ENCODE assay signal across 10 cellular contexts in the genomic region with DNA sequence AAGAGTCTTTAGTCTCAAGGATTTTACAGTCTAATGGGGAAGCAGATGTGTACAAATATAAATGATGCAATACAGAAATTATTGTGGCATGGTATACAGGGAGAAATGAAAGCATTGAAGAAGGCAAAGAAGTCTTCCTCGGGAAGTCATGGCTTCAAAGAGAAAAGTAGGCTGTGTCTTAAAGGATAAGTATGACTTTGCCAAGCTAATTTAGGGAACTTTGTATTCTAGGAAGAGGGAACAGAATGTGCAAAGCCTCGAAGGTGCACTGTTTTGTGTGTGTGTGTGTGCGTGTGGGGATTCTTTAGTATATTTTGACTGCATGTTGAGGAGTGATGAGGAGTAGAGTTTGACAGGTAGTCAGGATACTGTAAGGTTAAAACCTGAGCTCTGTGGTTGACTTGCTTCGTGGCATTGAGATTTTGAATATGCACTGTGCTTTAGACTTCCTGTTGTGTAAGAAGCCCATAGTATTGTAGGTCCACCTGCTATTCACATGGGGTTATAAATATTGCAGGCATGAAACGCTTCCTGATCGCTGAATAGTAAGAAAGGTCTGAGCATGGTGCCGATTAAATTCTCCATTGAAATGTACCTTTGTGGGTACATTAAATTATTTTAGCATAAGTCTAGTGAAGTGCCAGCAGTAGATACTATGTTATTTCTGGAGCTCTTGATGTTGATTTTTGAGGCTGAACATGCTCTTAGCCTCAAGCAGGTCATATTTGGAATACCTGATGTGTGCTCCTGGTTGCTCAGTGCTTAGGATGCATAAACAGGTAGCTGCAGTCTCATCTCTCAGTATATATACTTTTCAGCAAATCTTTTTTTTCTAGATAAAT. TPM values are rescaled to one million over a fixed set of nuclear protein-coding genes. Genes with fewer than 3 reads are reported as not detected.
DNase-seq lines count a peak whose midpoint lies in the region; ATAC-seq and TF ChIP-seq lines count a peak whose summit lies in the region.
"Had no signal": no experiment of that assay in that cellular context is flagged by ENCODE, and none has a peak within 500 bp of the region (broad histone marks: within the 10 kb centered on the region; RNA-seq: fewer than 3 reads in every experiment).

No MANE protein-coding gene starts in this region.

- H3K4me3 ChIP-seq in CD8-positive, alpha-beta memory T cell (ENCODE audit: low read length): peak overlapping the region; percentile 40
- H3K4me3 ChIP-seq in mucosa of descending colon: no peak overlapping the region

- no peaks in the 10 kb centered on the region for H3K36me3 ChIP-seq in CD8-positive, alpha-beta memory T cell (ENCODE audit: insufficient read depth, low read length)
- H3K36me3 ChIP-seq in mucosa of descending colon (ENCODE audit: low read depth): no peaks in the 10 kb centered on the region

- no peaks in the 10 kb centered on the region for H3K9me3 ChIP-seq in CD8-positive, alpha-beta memory T cell (ENCODE audit: low read length)
- no peaks in the 10 kb centered on the region for H3K9me3 ChIP-seq in T-helper 17 cell (ENCODE audit: control insufficient read depth, low read length, poor library complexity, severe bottlenecking)
- no peaks in the 10 kb centered on the region for H3K9me3 ChIP-seq in mucosa of descending colon

- peak in 2 of 5 donors; percentile 56 to 71 for DNase-seq in CD8-positive, alpha-beta memory T cell
- DNase-seq in T-helper 17 cell: no peak
- DNase-seq in mucosa of descending colon: no peak
- DNase-seq in middle frontal gyrus (ENCODE audit: extremely low spot score, low spot score): no peak
- DNase-seq in NCI-H748 treated with DMSO at 0.1 percent for 48 hours (lab: John Stamatoyannopoulos, UW): no peak
- DNase-seq in NCI-H2227 treated with DMSO at 0.1 percent for 48 hours (lab: John Stamatoyannopoulos, UW): no peak
- DNase-seq: stimulated activated CD8-positive, alpha-beta memory T cell treated with anti-CD3 and anti-CD28 coated beads, Interleukin-4, amount 100 ng/mL, for 48 hours had no signal

- ATAC-seq in GM21515 (IDR thresholded peaks at IDR 0.05; ENCODE audit: unreplicated experiment) (peak; percentile 28), T-helper 17 cell (peak; percentile 40), mucosa of descending colon (peak; percentile 63), GM21786 (IDR thresholded peaks at IDR 0.05; ENCODE audit: unreplicated experiment) (no peak)

- H3K27ac ChIP-seq in CD8-positive, alpha-beta memory T cell (ENCODE audit: low read depth, low read length): peak overlapping the region; percentile 95

- intact Hi-C loops in mucosa of descending colon (cut with DNase I, micrococcal nuclease): no loop called here

- peaks cover 0 to 3% of the 10 kb centered on the region in 2 donors for H3K27me3 Mint-ChIP-seq in CD8-positive, alpha-beta memory T cell
- H3K27me3 Mint-ChIP-seq in T-helper 17 cell: no peaks in the 10 kb centered on the region

- peak overlapping the region; percentile 72 to 87 (median 82) for H3K4me3 Mint-ChIP-seq in CD8-positive, alpha-beta memory T cell
- peak overlapping the region; percentile 89 for H3K4me3 Mint-ChIP-seq in T-helper 17 cell
- H3K4me3 Mint-ChIP-seq: nephron had no signal

- CTCF ChIA-PET in CD8-positive, alpha-beta memory T cell (lab: Charles Lee): interaction anchor here (1.0 to 5.7 kb wide), 11 partner anchors 8 to 229 kb away, joined by 3 to 46 read pairs (median 6); a partner anchor contains a TSS

- TF ChIP-seq CTCF in mucosa of descending colon (IDR thresholded peaks at IDR 0.05): no peak

- H3K4me1 Mint-ChIP-seq in CD8-positive, alpha-beta memory T cell: peaks cover 90 to 99% (median 99%) of the 10 kb centered on the region in 3 donors
- peaks cover 69% of the 10 kb centered on the region for H3K4me1 Mint-ChIP-seq in T-helper 17 cell

- POLR2A ChIA-PET in CD8-positive, alpha-beta memory T cell (lab: Charles Lee): interaction anchor here (0.6 to 8.8 kb wide), 7 partner anchors 7 to 140 kb away, joined by 3 to 86 read pairs (median 3); a partner anchor contains a TSS

- peaks cover 8 to 47% (median 11%) of the 10 kb centered on the region in 3 donors for H3K36me3 Mint-ChIP-seq in CD8-positive, alpha-beta memory T cell
- peaks cover 2% of the 10 kb centered on the region for H3K36me3 Mint-ChIP-seq in T-helper 17 cell (ENCODE audit: low read depth)

- no peaks in the 10 kb centered on the region for H3K27me3 ChIP-seq in CD8-positive, alpha-beta memory T cell (ENCODE audit: insufficient read depth, low read length, poor library complexity, severe bottlenecking)

- no peaks in the 10 kb centered on the region for H3K9me3 Mint-ChIP-seq in CD8-positive, alpha-beta memory T cell
- H3K9me3 Mint-ChIP-seq: nephron had no signal

- H3K4me1 ChIP-seq in CD8-positive, alpha-beta memory T cell (ENCODE audit: insufficient read depth, low read length): peaks cover 94% of the 10 kb centered on the region
- H3K4me1 ChIP-seq in mucosa of descending colon (ENCODE audit: low read depth): peaks cover 32% of the 10 kb centered on the region

- H3K27ac Mint-ChIP-seq in CD8-positive, alpha-beta memory T cell: peak overlapping the region; percentile 89 to 100 (median 96)
- peak overlapping the region; percentile 98 for H3K27ac Mint-ChIP-seq in T-helper 17 cell

RNA-seq across cellular contexts. Expression of a gene that starts 8.0 kb away (rescaled TPM):
- total RNA-seq in CD8-positive, alpha-beta memory T cell: 100 to 1,000 TPM; 144 to 146 TPM
- polyA plus RNA-seq in CD8-positive, alpha-beta memory T cell: 340 TPM
- total RNA-seq in T-helper 17 cell: 100 to 1,000 TPM; 155 to 169 TPM
- 10 to 100 TPM; 22.0 to 35.6 (median 24.7) TPM for total RNA-seq in mucosa of descending colon
